22 cellular contexts compared by ENCODE assay signal in genomic region chr7:19916011-19916410, GRCh38.
A peak's percentile ranks its signal among the peaks of the same experiment; 100 is the strongest.
DNase-seq lines count a peak whose midpoint lies in the region; ATAC-seq and TF ChIP-seq lines count a peak whose summit lies in the region.
"Had no signal": no experiment of that assay in that cellular context is flagged by ENCODE, and none has a peak within 500 bp of the region (broad histone marks: within the 10 kb centered on the region; RNA-seq: fewer than 3 reads in every experiment).

No MANE protein-coding gene starts in this region.

- H3K9me3 ChIP-seq in breast epithelium: no peaks in the 10 kb centered on the region
- H3K9me3 ChIP-seq in testis: no peaks in the 10 kb centered on the region
- H3K9me3 ChIP-seq: ascending aorta, upper lobe of right lung had no signal

- peak overlapping the region; percentile 74 for H3K27ac Mint-ChIP-seq in MCF 10A (ENCODE audit: low read depth, unreplicated experiment)
- H3K27ac Mint-ChIP-seq: CD4-positive, CD25-positive, alpha-beta regulatory T cell; nephron progenitor cell; stimulated activated memory B cell treated with anti-CD40 and anti-IgM and Interleukin-4, amounts not matched to agents 10 μg/mL and 1 μg/mL and 100 μg/mL, for 72 hours had no signal

- peak; percentile 19 for DNase-seq in MCF 10A (ENCODE audit: unreplicated experiment)
- DNase-seq in breast epithelium (ENCODE audit: low spot score in 2 of 2): no peak
- DNase-seq in RPMI7951 (ENCODE audit: low read depth): peak; percentile 66
- peak; percentile 8 for DNase-seq in fibroblast of pulmonary artery (ENCODE audit: low read depth)
- no peak for DNase-seq in testis
- DNase-seq: activated CD4-positive, alpha-beta T cell treated with anti-CD3 and anti-CD28 coated beads, Interleukin-2, amount 50 U/mL, for 1 hour; activated naive CD4-positive, alpha-beta T cell; CD4-positive, CD25-positive, alpha-beta regulatory T cell; KBM-7; NCI-H1092 treated with DMSO at 0.1 percent for 48 hours; NCI-H82; nephron progenitor cell; upper lobe of right lung had no signal

- H3K4me3 Mint-ChIP-seq in MCF 10A (ENCODE audit: unreplicated experiment): no peak overlapping the region
- H3K4me3 Mint-ChIP-seq: CD4-positive, CD25-positive, alpha-beta regulatory T cell; nephron progenitor cell; stimulated activated memory B cell treated with anti-CD40 and anti-IgM and Interleukin-4, amounts not matched to agents 10 μg/mL and 1 μg/mL and 100 μg/mL, for 72 hours had no signal

- POLR2A ChIA-PET in MCF 10A (lab: Yijun Ruan, JAX): no interaction called here

- TF ChIP-seq POLR2A in breast epithelium (IDR thresholded peaks at IDR 0.05): no peak
- no peak for TF ChIP-seq POLR2A in testis (IDR thresholded peaks at IDR 0.05)

- H3K4me1 Mint-ChIP-seq in MCF 10A (ENCODE audit: insufficient read depth, unreplicated experiment): peaks cover 29% of the 10 kb centered on the region
- H3K4me1 Mint-ChIP-seq: CD4-positive, CD25-positive, alpha-beta regulatory T cell; stimulated activated memory B cell treated with anti-CD40 and anti-IgM and Interleukin-4, amounts not matched to agents 10 μg/mL and 1 μg/mL and 100 μg/mL, for 72 hours had no signal

- intact Hi-C loops in MCF 10A (cut with micrococcal nuclease): no loop called here
- intact Hi-C loops in breast epithelium (cut with DNase I; ENCODE audit: low total_unique reads): no loop called here
- intact Hi-C loops in testis (cut with DNase I; ENCODE audit: low total_unique reads): no loop called here

- CTCF ChIA-PET in MCF 10A (lab: Yijun Ruan, JAX): interaction anchor here (0.8 kb wide), 1 partner anchor 146 kb away, joined by 3 read pairs; no protein-coding TSS in a partner anchor

- ATAC-seq in GM18873 (IDR thresholded peaks at IDR 0.05; ENCODE audit: low FRiP score, unreplicated experiment) (no peak), HG03565 (IDR thresholded peaks at IDR 0.05; ENCODE audit: unreplicated experiment) (no peak), GM19397 (IDR thresholded peaks at IDR 0.05; ENCODE audit: unreplicated experiment) (no peak)
- ATAC-seq: Panc1; stimulated activated memory B cell treated with anti-CD40 and anti-IgM and Interleukin-4, amounts not matched to agents 10 μg/mL and 1 μg/mL and 100 μg/mL, for 72 hours; upper lobe of right lung had no signal

- H3K36me3 ChIP-seq in breast epithelium (no peaks in the 10 kb centered on the region), testis (ENCODE audit: low read depth, missing control alignments) (no peaks in the 10 kb centered on the region)
- H3K36me3 ChIP-seq: ascending aorta, upper lobe of right lung had no signal

- no peaks in the 10 kb centered on the region for H3K9me3 Mint-ChIP-seq in MCF 10A (ENCODE audit: unreplicated experiment)
- H3K9me3 Mint-ChIP-seq: nephron progenitor cell; stimulated activated memory B cell treated with anti-CD40 and anti-IgM and Interleukin-4, amounts not matched to agents 10 μg/mL and 1 μg/mL and 100 μg/mL, for 72 hours had no signal

- H3K4me3 ChIP-seq in breast epithelium: no peak overlapping the region
- no peak overlapping the region for H3K4me3 ChIP-seq in fibroblast of pulmonary artery (replicated peaks; ENCODE audit: low read depth, low read length)
- H3K4me3 ChIP-seq in testis: no peak overlapping the region
- H3K4me3 ChIP-seq: ascending aorta, upper lobe of right lung had no signal

- H3K4me1 ChIP-seq in breast epithelium (no peaks in the 10 kb centered on the region), testis (peaks cover 37% of the 10 kb centered on the region)

- H3K27me3 Mint-ChIP-seq in MCF 10A (ENCODE audit: insufficient read depth, unreplicated experiment): no peaks in the 10 kb centered on the region
- H3K27me3 Mint-ChIP-seq: CD4-positive, CD25-positive, alpha-beta regulatory T cell; stimulated activated memory B cell treated with anti-CD40 and anti-IgM and Interleukin-4, amounts not matched to agents 10 μg/mL and 1 μg/mL and 100 μg/mL, for 72 hours had no signal

- BruUV-seq in MCF 10A (replicated peaks; lab: Mats Ljungman, UMichigan): no TSS peak

- H3K27ac ChIP-seq in breast epithelium (no peak overlapping the region), testis (peak overlapping the region; percentile 19 to 78)
- H3K27ac ChIP-seq: 22Rv1, ascending aorta, epithelial cell of prostate, HL-60, upper lobe of right lung had no signal

- no peak for TF ChIP-seq CTCF in MCF 10A (IDR thresholded peaks at IDR 0.05; ENCODE audit: unreplicated experiment)
- no peak for TF ChIP-seq CTCF in breast epithelium (IDR thresholded peaks at IDR 0.05)
- TF ChIP-seq CTCF in fibroblast of pulmonary artery (IDR thresholded peaks at IDR 0.05; ENCODE audit: low read length, missing control alignments): no peak
- TF ChIP-seq CTCF in testis (IDR thresholded peaks at IDR 0.05): no peak

- H3K27me3 ChIP-seq in breast epithelium: no peaks in the 10 kb centered on the region
- H3K27me3 ChIP-seq in testis: no peaks in the 10 kb centered on the region
- H3K27me3 ChIP-seq: ascending aorta, upper lobe of right lung had no signal

- H3K36me3 Mint-ChIP-seq in MCF 10A (ENCODE audit: insufficient read depth, unreplicated experiment): no peaks in the 10 kb centered on the region
- H3K36me3 Mint-ChIP-seq: CD4-positive, CD25-positive, alpha-beta regulatory T cell; stimulated activated memory B cell treated with anti-CD40 and anti-IgM and Interleukin-4, amounts not matched to agents 10 μg/mL and 1 μg/mL and 100 μg/mL, for 72 hours had no signal

- 67 to 73% methylated on average over 1 of the region's 1 CpG for WGBS in testis, 2 donors

Comparison
In these comparisons a context has a peak if more than half of its experiments do, and no peak if none do; other contexts are left out.
1. DNase-seq: peak in MCF 10A (single experiment), RPMI7951 (single experiment) and fibroblast of pulmonary artery (single experiment); none in breast epithelium (0 of 2) and testis (single experiment).
2. H3K27ac ChIP-seq: peak in testis (2 of 2); none in breast epithelium (0 of 2).